21 cellular contexts compared by ENCODE assay signal in the genomic region with DNA sequence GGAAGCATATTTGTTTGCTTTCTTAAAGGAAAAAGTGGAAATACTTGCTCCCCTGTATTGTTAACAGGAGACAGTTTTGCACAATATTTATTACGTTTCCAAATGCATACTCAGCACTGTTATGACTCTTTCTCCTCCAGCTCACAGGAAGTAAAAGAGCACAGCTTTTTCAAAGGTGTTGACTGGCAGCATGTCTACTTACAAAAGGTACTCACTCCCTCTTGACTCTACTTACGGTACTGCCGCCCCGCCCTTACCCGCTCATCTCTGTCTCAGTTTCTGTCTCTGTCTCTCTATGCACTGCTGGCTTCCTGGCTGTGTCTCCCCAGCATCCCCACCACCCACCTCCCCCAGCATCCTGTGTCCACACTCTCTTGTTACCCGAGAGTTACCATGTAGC. TPM values are rescaled to one million over a fixed set of nuclear protein-coding genes. Genes with fewer than 3 reads are reported as not detected.
DNase-seq lines count a peak whose midpoint lies in the region; ATAC-seq, FAIRE-seq and TF ChIP-seq lines count a peak whose summit lies in the region.
"Had no signal": no experiment of that assay in that cellular context is flagged by ENCODE, and none has a peak within 500 bp of the region (broad histone marks: within the 10 kb centered on the region; RNA-seq: fewer than 3 reads in every experiment).

No MANE protein-coding gene starts in this region.

- no peak overlapping the region for H3K4me3 ChIP-seq in adrenal gland
- H3K4me3 ChIP-seq: gastrocnemius medialis, K562, mucosa of descending colon, SJSA1 had no signal

- peaks cover 3% of the 10 kb centered on the region for H3K27me3 Mint-ChIP-seq in activated T-helper 17 cell treated with anti-CD3 and anti-CD28 coated beads, Interleukin-2, amount 50 U/mL, for 72 hours

- intact Hi-C loops in adrenal gland (cut with DNase I): loop anchor here in 1 of 2 donors (10.0 kb wide), 1 partner anchor 145 kb away; a partner anchor contains a TSS

- no peak for TF ChIP-seq POLR2A in adrenal gland (IDR thresholded peaks at IDR 0.05)

- no peaks in the 10 kb centered on the region for H3K9me3 ChIP-seq in adrenal gland (replicated peaks in 1 of 3)
- H3K9me3 ChIP-seq: gastrocnemius medialis, mucosa of descending colon, neutrophil, SJSA1 had no signal

- no peak for TF ChIP-seq CTCF in GM20000 (IDR thresholded peaks at IDR 0.05; ENCODE audit: extremely low read depth, missing control alignments)
- TF ChIP-seq CTCF in adrenal gland (IDR thresholded peaks at IDR 0.05): no peak

- peak overlapping the region; percentile 12 for H3K27ac Mint-ChIP-seq in activated T-helper 17 cell treated with anti-CD3 and anti-CD28 coated beads, Interleukin-2, amount 50 U/mL, for 72 hours

- H3K36me3 Mint-ChIP-seq in activated T-helper 17 cell treated with anti-CD3 and anti-CD28 coated beads, Interleukin-2, amount 50 U/mL, for 72 hours (ENCODE audit: low read depth): no peaks in the 10 kb centered on the region

- no peaks in the 10 kb centered on the region for H3K9me3 Mint-ChIP-seq in activated T-helper 17 cell treated with anti-CD3 and anti-CD28 coated beads, Interleukin-2, amount 50 U/mL, for 72 hours

- peaks cover 0 to 12% of the 10 kb centered on the region in 2 donors for H3K36me3 ChIP-seq in adrenal gland (replicated peaks in 1 of 2)
- H3K36me3 ChIP-seq: brain microvascular endothelial cell, gastrocnemius medialis, SJSA1 had no signal

- H3K27me3 ChIP-seq in adrenal gland: no peaks in the 10 kb centered on the region
- H3K27me3 ChIP-seq: brain microvascular endothelial cell, gastrocnemius medialis, neutrophil, SJSA1 had no signal

- H3K4me1 Mint-ChIP-seq in activated T-helper 17 cell treated with anti-CD3 and anti-CD28 coated beads, Interleukin-2, amount 50 U/mL, for 72 hours: no peaks in the 10 kb centered on the region

- 79 to 93% (median 87%) methylated on average over 6 of the region's 6 CpGs for WGBS in adrenal gland, 4 donors

- H3K4me1 ChIP-seq in adrenal gland (replicated peaks in 1 of 2): no peaks in the 10 kb centered on the region
- H3K4me1 ChIP-seq: SJSA1 had no signal

- DNase-seq in stimulated activated CD4-positive, alpha-beta T cell treated with anti-CD3 and anti-CD28 coated beads, Interleukin-15, amount 100 ng/mL, for 24 hours: peak; percentile 35
- no peak for DNase-seq in stimulated activated CD4-positive, alpha-beta T cell treated with anti-CD3 and anti-CD28 coated beads, Interleukin-4, amount 100 ng/mL, for 1 hour
- DNase-seq in GM20000 (ENCODE audit: low spot score) (peak; percentile 26), urothelium cell line (ENCODE audit: low spot score) (no peak), adrenal gland (no peak)
- DNase-seq: brain microvascular endothelial cell, gastrocnemius medialis, left colon, mucosa of descending colon, NCI-H1092, NCI-H2107, NCI-H69, PC-3, T-helper 9 cell had no signal

- H3K27ac ChIP-seq in adrenal gland: no peak overlapping the region
- H3K27ac ChIP-seq: brain microvascular endothelial cell, gastrocnemius medialis, neutrophil, SJSA1 had no signal

- peak overlapping the region; percentile 3 for H3K4me3 Mint-ChIP-seq in activated T-helper 17 cell treated with anti-CD3 and anti-CD28 coated beads, Interleukin-2, amount 50 U/mL, for 72 hours

- peak; percentile 97 for ATAC-seq in activated T-helper 17 cell treated with anti-CD3 and anti-CD28 coated beads, Interleukin-2, amount 50 U/mL, for 72 hours (replicated peaks)
- no peak for ATAC-seq in GM19463 (IDR thresholded peaks at IDR 0.05; ENCODE audit: unreplicated experiment)
- ATAC-seq: gastrocnemius medialis, K562, left colon, mucosa of descending colon, PC-3 had no signal

- FAIRE-seq in urothelium cell line (lab: Jason Lieb, UNC): peak; percentile 91
- FAIRE-seq: K562 had no signal

RNA-seq across cellular contexts. Expression of a gene that starts 32.2 kb away (rescaled TPM):
- 1 to 10 TPM; 2.3 to 4.3 TPM for total RNA-seq in activated T-helper 17 cell treated with anti-CD3 and anti-CD28 coated beads, Interleukin-2, amount 50 U/mL, for 72 hours
- under 1 TPM; 0.08 to 0.91 (median 0.18) TPM for total RNA-seq in adrenal gland
- polyA plus RNA-seq in adrenal gland: under 1 TPM; 0.09 to 0.20 (median 0.16) TPM
- total RNA-seq: H4, PC-3, renal cortical epithelial cell had no signal

Comparison
In these comparisons a context has a peak if more than half of its experiments do, and no peak if none do; other contexts are left out.
1. DNase-seq: peak in stimulated activated CD4-positive, alpha-beta T cell treated with anti-CD3 and anti-CD28 coated beads, Interleukin-15, amount 100 ng/mL, for 24 hours (single experiment) and GM20000 (single experiment); none in stimulated activated CD4-positive, alpha-beta T cell treated with anti-CD3 and anti-CD28 coated beads, Interleukin-4, amount 100 ng/mL, for 1 hour (single experiment), urothelium cell line (single experiment) and adrenal gland (0 of 7).